ENCODE assay signal across 8 cellular contexts in genomic region chr16:76653390-76654026, GRCh38.
DNase-seq lines count a peak whose midpoint lies in the region; ATAC-seq and TF ChIP-seq lines count a peak whose summit lies in the region.

No MANE protein-coding gene starts in this region.

- H3K27me3 Mint-ChIP-seq in T-helper 17 cell (no peaks in the 10 kb centered on the region), natural killer cell (ENCODE audit: low read depth in 2 of 2) (no peaks in the 10 kb centered on the region)

- no peaks in the 10 kb centered on the region for H3K36me3 ChIP-seq in right lobe of liver

- WGBS in right lobe of liver (ENCODE audit: insufficient coverage, low coverage, low lambda C conversion rate, missing lambda C conversion rate): 0% methylated on average over 3 of the region's 3 CpGs

- TF ChIP-seq CTCF in astrocyte of the cerebellum (IDR thresholded peaks at IDR 0.05; ENCODE audit: low read depth, low read length, missing control alignments) (peak; percentile 74), right lobe of liver (IDR thresholded peaks at IDR 0.05) (peak; percentile 61 to 78 (median 68)), natural killer cell (IDR thresholded peaks at IDR 0.05) (no peak)

- ATAC-seq in HG02885 (IDR thresholded peaks at IDR 0.05; ENCODE audit: poor library complexity, unreplicated experiment) (peak; percentile 82), right lobe of liver (peak; percentile 91 to 96 (median 94)), T-helper 17 cell (no peak), natural killer cell (no peak)

- H3K4me3 Mint-ChIP-seq in T-helper 17 cell (no peak overlapping the region), natural killer cell (no peak overlapping the region)

- peaks cover 3 to 6% of the 10 kb centered on the region in 2 donors for H3K9me3 Mint-ChIP-seq in natural killer cell

- H3K27ac Mint-ChIP-seq in T-helper 17 cell (no peak overlapping the region), natural killer cell (no peak overlapping the region)

- no peaks in the 10 kb centered on the region for H3K9me3 ChIP-seq in right lobe of liver
- H3K9me3 ChIP-seq in T-helper 17 cell (ENCODE audit: control insufficient read depth, low read length, poor library complexity, severe bottlenecking): no peaks in the 10 kb centered on the region

- no peak overlapping the region for H3K4me3 ChIP-seq in astrocyte of the cerebellum (ENCODE audit: low read depth, low read length)
- no peak overlapping the region for H3K4me3 ChIP-seq in right lobe of liver

- TF ChIP-seq POLR2A in right lobe of liver (IDR thresholded peaks at IDR 0.05): no peak

- H3K4me1 ChIP-seq in right lobe of liver: no peaks in the 10 kb centered on the region

- H3K27me3 ChIP-seq in right lobe of liver: no peaks in the 10 kb centered on the region

- H3K4me1 Mint-ChIP-seq in T-helper 17 cell (no peaks in the 10 kb centered on the region), natural killer cell (no peaks in the 10 kb centered on the region)

- in situ Hi-C loops in astrocyte of the cerebellum (cut with HindIII; ENCODE audit: low sequenced_read_pairs): loop anchor here (25.0 kb wide), 1 partner anchor 866 kb away; no protein-coding TSS in a partner anchor

- intact Hi-C loops in right lobe of liver (cut with DNase I) (loop anchor here in 1 of 2 donors (10.0 kb wide), 1 partner anchor 859 kb away; no protein-coding TSS in a partner anchor), natural killer cell (cut with micrococcal nuclease) (no loop called here)

- DNase-seq in DMS53 (lab: John Stamatoyannopoulos, UW): peak; percentile 63
- no peak for DNase-seq in DMS53 treated with DMSO at 0.1 percent for 48 hours (lab: John Stamatoyannopoulos, UW; ENCODE audit: unreplicated experiment)
- peak; percentile 94 for DNase-seq in NCI-H2171 (lab: John Stamatoyannopoulos, UW)
- peak; percentile 24 for DNase-seq in astrocyte of the cerebellum (ENCODE audit: low read depth)
- no peak for DNase-seq in right lobe of liver
- DNase-seq in T-helper 17 cell: no peak
- no peak for DNase-seq in natural killer cell

- H3K27ac ChIP-seq in right lobe of liver: no peak overlapping the region

- H3K36me3 Mint-ChIP-seq in T-helper 17 cell (ENCODE audit: low read depth): no peaks in the 10 kb centered on the region
- H3K36me3 Mint-ChIP-seq in natural killer cell: no peaks in the 10 kb centered on the region

Comparison
In these comparisons a context has a peak if more than half of its experiments do, and no peak if none do; other contexts are left out.
1. DNase-seq: peak in DMS53 (single experiment), NCI-H2171 (single experiment) and astrocyte of the cerebellum (single experiment); none in DMS53 treated with DMSO at 0.1 percent for 48 hours (single experiment), right lobe of liver (0 of 3), T-helper 17 cell (0 of 3) and natural killer cell (single experiment).
2. ATAC-seq: peak in HG02885 (single experiment) and right lobe of liver (4 of 4); none in T-helper 17 cell (single experiment) and natural killer cell (0 of 3).